ENCODE assay signal across 1 cellular context in genomic region chr4:53905935-53906377, GRCh38.
TF ChIP-seq lines count a peak whose summit lies in the region.

No MANE protein-coding gene starts in this region.

TF ChIP-seq in IMR-90, 13 proteins besides CTCF, POLR2A, EP300 and RAD21:
- no peak for TF ChIP-seq SMC3 (IDR thresholded peaks at IDR 0.05; ENCODE audit: low read depth, low read length)
- no peak for TF ChIP-seq RCOR1 (IDR thresholded peaks at IDR 0.05; ENCODE audit: insufficient replicate concordance, low read length)
- TF ChIP-seq MAFK (IDR thresholded peaks at IDR 0.05; ENCODE audit: low read depth, low read length) = peak; percentile 55
- no peak for TF ChIP-seq CEBPB (IDR thresholded peaks at IDR 0.05; ENCODE audit: low read depth, low read length)
TF ChIP-seq in IMR-90: peak in this region for 1.
